Comparison of ENCODE assay signal across 8 cellular contexts in genomic region chr11:63671322-63672155, GRCh38. TPM values are rescaled to one million over a fixed set of nuclear protein-coding genes. Genes with fewer than 3 reads are reported as not detected.
DNase-seq lines count a peak whose midpoint lies in the region; ATAC-seq and TF ChIP-seq lines count a peak whose summit lies in the region.

Gene ATL3 (minus strand): TSS chr11:63671376. CDS start chr11:63671335, 41 bp downstream.

- H3K4me2 ChIP-seq in PC-3 (ENCODE audit: low read length) = peak within 1 kb of the TSS; percentile 91

- H3K9ac ChIP-seq in PC-3 (ENCODE audit: low read length) = peak within 1 kb of the TSS; percentile 88
- H3K9ac ChIP-seq in mucosa of rectum (ENCODE audit: low read depth in 1 of 2, low read length in 2 of 2) = peak within 1 kb of the TSS; percentile 77 to 91

- no TSS peak for BruUV-seq in PC-3 (replicated peaks; lab: Mats Ljungman, UMichigan)

- H3K27ac ChIP-seq in PC-3 (ENCODE audit: low read length) (peak within 1 kb of the TSS; percentile 81), mucosa of rectum (ENCODE audit: low read depth in 2 of 2, low read length in 2 of 2) (peak within 1 kb of the TSS; percentile 93 to 94)

- H3K4me1 Mint-ChIP-seq in IgD-negative memory B cell = peaks cover 8 to 18% (median 14%) of the 10 kb centered on the region in 3 donors
- peaks cover 52% of the 10 kb centered on the region for H3K4me1 Mint-ChIP-seq in activated T-cell treated with anti-CD3 and anti-CD28 coated beads, Interleukin-2, amount 50 U/mL, for 24 hours (ENCODE audit: low read depth)

- no peaks in the 10 kb centered on the region for H3K9me2 ChIP-seq in PC-3 (replicated peaks; ENCODE audit: low read length)

- CTCF ChIA-PET in PC-3 (lab: Charles Lee) = interaction anchor here (0.5 to 1.1 kb wide), 3 partner anchors 9 to 66 kb away, joined by 5 to 8 read pairs (median 6); partner anchors contain the start of gene RTN3

- H2AFZ ChIP-seq in PC-3 (ENCODE audit: low read length) = peak within 1 kb of the TSS; percentile 88

- H3K79me2 ChIP-seq in PC-3 (ENCODE audit: low read length) = peaks cover 40% of the 10 kb centered on the region

- H3F3A ChIP-seq in PC-3 (ENCODE audit: low read length, unreplicated experiment) = peaks cover 13% of the 10 kb centered on the region

- peak; percentile 66 for TF ChIP-seq POLR2A in erythroblast (IDR thresholded peaks at IDR 0.05; ENCODE audit: low read length)

- POLR2A ChIA-PET in PC-3 (lab: Charles Lee; ENCODE audit: unreplicated experiment) = no interaction called here

- TF ChIP-seq CTCF in PC-3 (conservative IDR thresholded peaks at IDR 0.05; ENCODE audit: low read depth, low read length) = no peak

- H3K4me3 ChIP-seq in PC-3 (ENCODE audit: low read length) (peak within 1 kb of the TSS; percentile 72), mucosa of rectum (ENCODE audit: low read length in 2 of 2) (peak within 1 kb of the TSS; percentile 76 to 85)

- H3K36me3 ChIP-seq in PC-3 (ENCODE audit: low read depth, low read length) (no peaks in the 10 kb centered on the region; the same call in 1 of the 2 replicates), mucosa of rectum (ENCODE audit: control insufficient read depth in 2 of 2, insufficient read depth in 2 of 2, low read length in 2 of 2) (no peaks in the 10 kb centered on the region)

- H3K27ac Mint-ChIP-seq in IgD-negative memory B cell = peak within 1 kb of the TSS; percentile 56 to 92 (median 88)
- H3K27ac Mint-ChIP-seq in activated T-cell treated with anti-CD3 and anti-CD28 coated beads, Interleukin-2, amount 50 U/mL, for 24 hours = peak within 1 kb of the TSS; percentile 93

- H3K36me3 Mint-ChIP-seq in IgD-negative memory B cell = no peaks in the 10 kb centered on the region
- H3K36me3 Mint-ChIP-seq in activated T-cell treated with anti-CD3 and anti-CD28 coated beads, Interleukin-2, amount 50 U/mL, for 24 hours (ENCODE audit: low read depth) = peaks cover 14% of the 10 kb centered on the region

- no peaks in the 10 kb centered on the region for H3K9me3 Mint-ChIP-seq in IgD-negative memory B cell
- H3K9me3 Mint-ChIP-seq in activated T-cell treated with anti-CD3 and anti-CD28 coated beads, Interleukin-2, amount 50 U/mL, for 24 hours = no peaks in the 10 kb centered on the region

- peak within 1 kb of the TSS; percentile 82 to 94 (median 89) for H3K4me3 Mint-ChIP-seq in IgD-negative memory B cell
- H3K4me3 Mint-ChIP-seq in activated T-cell treated with anti-CD3 and anti-CD28 coated beads, Interleukin-2, amount 50 U/mL, for 24 hours = peak within 1 kb of the TSS; percentile 81

- no peaks in the 10 kb centered on the region for H4K20me1 ChIP-seq in PC-3 (ENCODE audit: low read length)

- H3K4me1 ChIP-seq in PC-3 (ENCODE audit: insufficient read depth, low read length) (peaks cover 50% of the 10 kb centered on the region), mucosa of rectum (ENCODE audit: control insufficient read depth in 2 of 2, insufficient read depth in 2 of 2, low read length in 2 of 2) (peaks cover 5 to 17% of the 10 kb centered on the region in 2 donors)

- H3K27me3 ChIP-seq in PC-3 (ENCODE audit: low read length) = no peaks in the 10 kb centered on the region
- no peaks in the 10 kb centered on the region for H3K27me3 ChIP-seq in mucosa of rectum (ENCODE audit: control insufficient read depth in 2 of 2, insufficient read depth in 2 of 2, low read length in 2 of 2)

- ATAC-seq in GM21576 (IDR thresholded peaks at IDR 0.05; ENCODE audit: unreplicated experiment) = peak; percentile 89
- ATAC-seq in PC-3 = peak; percentile 60

- no peaks in the 10 kb centered on the region for H3K27me3 Mint-ChIP-seq in IgD-negative memory B cell
- no peaks in the 10 kb centered on the region for H3K27me3 Mint-ChIP-seq in activated T-cell treated with anti-CD3 and anti-CD28 coated beads, Interleukin-2, amount 50 U/mL, for 24 hours

- intact Hi-C loops in PC-3 (cut with micrococcal nuclease) = loop anchor here (1.0 to 2.0 kb wide), 2 partner anchors 10 to 33 kb away; partner anchors contain the start of gene RTN3

- DNase-seq in DMS114 treated with DMSO at 0.1 percent for 48 hours (lab: John Stamatoyannopoulos, UW; ENCODE audit: unreplicated experiment) = peak; percentile 94
- DNase-seq in PC-3 = peak; percentile 96
- peak; percentile 98 for DNase-seq in activated T-cell treated with anti-CD3 and anti-CD28 coated beads, Interleukin-2, amount 50 U/mL, for 24 hours
- DNase-seq in erythroblast (lab: John Stamatoyannopoulos, UW) = peak; percentile 95
- peak; percentile 92 to 93 for DNase-seq in stimulated activated CD8-positive, alpha-beta memory T cell treated with anti-CD3 and anti-CD28 coated beads, Interleukin-4, amount 100 ng/mL, for 4 hours (ENCODE audit: low read depth in 2 of 2, low spot score in 1 of 2)

- H3K9me3 ChIP-seq in PC-3 (ENCODE audit: low read length) = no peaks in the 10 kb centered on the region
- H3K9me3 ChIP-seq in mucosa of rectum (ENCODE audit: control insufficient read depth in 2 of 2, low read length in 2 of 2) = no peaks in the 10 kb centered on the region

RNA-seq across cellular contexts. Expression of gene ATL3, which starts in this region (rescaled TPM):
- polyA plus RNA-seq in IgD-negative memory B cell = 16.2 TPM
- total RNA-seq in PC-3 (2014; rRNA removed) = 47.2 and 51.0 TPM in 2 replicates

Comparison
In these comparisons a context has a peak if more than half of its experiments do, and no peak if none do; other contexts are left out.
1. Peak in every context shown above with its lines: DNase-seq, ATAC-seq, H3K4me3 ChIP-seq and H3K27ac ChIP-seq.